Comparison of ENCODE assay signal across 12 cellular contexts in the genomic region with DNA sequence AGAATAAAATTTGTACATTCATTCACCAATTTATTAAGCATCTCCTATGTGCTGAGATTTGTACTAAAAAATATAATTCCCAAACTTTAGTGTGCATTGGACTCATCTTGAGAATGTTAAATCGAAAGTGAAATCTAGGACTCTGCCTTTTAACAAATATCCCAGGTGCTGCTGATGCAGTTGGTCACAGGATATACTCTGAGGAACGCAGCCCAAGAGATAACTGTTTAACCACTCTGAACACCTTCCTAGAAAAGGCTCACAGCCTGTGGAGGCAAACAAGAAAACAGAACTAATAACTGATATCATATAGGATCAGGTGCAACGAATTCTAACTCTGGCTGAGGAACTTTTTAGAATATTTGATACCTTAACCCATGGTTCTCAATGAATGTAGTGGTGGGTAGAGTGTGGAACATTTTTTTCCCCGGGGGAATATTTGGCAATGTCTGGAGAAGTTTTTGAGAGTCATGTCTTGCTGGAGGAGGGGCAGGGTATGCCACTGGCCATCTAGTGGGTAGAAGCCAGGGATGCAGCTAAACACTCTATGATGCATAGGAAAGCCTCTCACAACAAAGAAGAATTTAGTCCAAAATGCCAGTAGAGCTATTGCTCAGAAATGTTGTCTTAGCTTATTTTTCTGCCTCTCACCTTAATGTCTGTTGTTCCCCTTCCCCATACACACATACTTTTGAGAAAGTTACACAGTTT.
A peak's percentile ranks its signal among the peaks of the same experiment; 100 is the strongest.
DNase-seq lines count a peak whose midpoint lies in the region; ATAC-seq, FAIRE-seq and TF ChIP-seq lines count a peak whose summit lies in the region.
"Had no signal": no experiment of that assay in that cellular context is flagged by ENCODE, and none has a peak within 500 bp of the region (broad histone marks: within the 10 kb centered on the region; RNA-seq: fewer than 3 reads in every experiment).

No MANE protein-coding gene starts in this region.

- ATAC-seq in GM19035 (IDR thresholded peaks at IDR 0.05; ENCODE audit: unreplicated experiment) = peak; percentile 50
- no peak for ATAC-seq in GM21390 (IDR thresholded peaks at IDR 0.05; ENCODE audit: unreplicated experiment)
- ATAC-seq: esophagus mucosa had no signal

- peaks cover 44% of the 10 kb centered on the region for H3K79me2 ChIP-seq in Karpas-422 (ENCODE audit: low read length)
- H3K79me2 ChIP-seq in astrocyte (ENCODE audit: insufficient read depth, low read length) = peaks cover 3% of the 10 kb centered on the region
- H3K79me2 ChIP-seq in osteoblast (ENCODE audit: insufficient read depth, low read length) = peaks cover 25% of the 10 kb centered on the region

- H3K4me3 Mint-ChIP-seq in astrocyte (ENCODE audit: unreplicated experiment) = no peak overlapping the region

- H3K4me1 ChIP-seq in Karpas-422 (ENCODE audit: low read length) (peaks cover 16% of the 10 kb centered on the region), astrocyte (ENCODE audit: insufficient read depth, low read length) (no peaks in the 10 kb centered on the region), osteoblast (ENCODE audit: insufficient read depth, low read length) (peaks cover 14% of the 10 kb centered on the region)
- H3K4me1 ChIP-seq: vagina had no signal

- H3K27ac ChIP-seq in Karpas-422 (ENCODE audit: low read length) (no peak overlapping the region), astrocyte (ENCODE audit: low read depth, low read length) (no peak overlapping the region), osteoblast (ENCODE audit: low read depth, low read length) (no peak overlapping the region)
- H3K27ac ChIP-seq: vagina had no signal

- H3K9ac ChIP-seq in Karpas-422 (ENCODE audit: low read length) = no peak overlapping the region
- no peak overlapping the region for H3K9ac ChIP-seq in astrocyte (ENCODE audit: low read length)

- peaks cover 2% of the 10 kb centered on the region for H3K36me3 Mint-ChIP-seq in astrocyte (ENCODE audit: low read depth, unreplicated experiment)

- H2AFZ ChIP-seq in Karpas-422 (ENCODE audit: low read length) (no peak overlapping the region), astrocyte (ENCODE audit: low read depth, low read length) (no peak overlapping the region), osteoblast (ENCODE audit: low read length) (no peak overlapping the region)

- H3K27me3 Mint-ChIP-seq in astrocyte (ENCODE audit: low read depth, unreplicated experiment) = no peaks in the 10 kb centered on the region

- H3K27me3 ChIP-seq in Karpas-422 (ENCODE audit: low read length) (no peaks in the 10 kb centered on the region), astrocyte (ENCODE audit: insufficient read depth, low read length) (no peaks in the 10 kb centered on the region), osteoblast (ENCODE audit: insufficient read depth, low read length) (no peaks in the 10 kb centered on the region)
- H3K27me3 ChIP-seq: vagina had no signal

- peaks cover 2% of the 10 kb centered on the region for H3K4me1 Mint-ChIP-seq in astrocyte (ENCODE audit: low read depth, unreplicated experiment)

- peak overlapping the region; percentile 8 for H3K4me3 ChIP-seq in Karpas-422 (ENCODE audit: low read length)
- no peak overlapping the region for H3K4me3 ChIP-seq in astrocyte (ENCODE audit: insufficient read depth, low read depth, low read length)
- no peak overlapping the region for H3K4me3 ChIP-seq in osteoblast (ENCODE audit: insufficient read depth, low read length)
- H3K4me3 ChIP-seq: vagina had no signal

- H4K20me1 ChIP-seq in Karpas-422 (ENCODE audit: insufficient read depth, low read depth, low read length) = no peaks in the 10 kb centered on the region
- H4K20me1 ChIP-seq in astrocyte (ENCODE audit: insufficient read depth, low read length) = peaks cover 4% of the 10 kb centered on the region
- peaks cover 11% of the 10 kb centered on the region for H4K20me1 ChIP-seq in osteoblast (ENCODE audit: insufficient read depth, low read length)

- H3K4me2 ChIP-seq in Karpas-422 (ENCODE audit: low read depth, low read length, poor library complexity, severe bottlenecking) (peak overlapping the region; percentile 52), astrocyte (ENCODE audit: low read length) (no peak overlapping the region), osteoblast (ENCODE audit: insufficient read depth, low read length) (no peak overlapping the region)

- no peak for FAIRE-seq in astrocyte (lab: Jason Lieb, UNC)

- H3K9me3 Mint-ChIP-seq in astrocyte (ENCODE audit: unreplicated experiment) = peaks cover 3% of the 10 kb centered on the region

- H3K36me3 ChIP-seq in Karpas-422 (ENCODE audit: insufficient read depth, low read length) = no peaks in the 10 kb centered on the region
- H3K36me3 ChIP-seq in astrocyte (ENCODE audit: insufficient read depth, low read length) = no peaks in the 10 kb centered on the region
- peaks cover 9% of the 10 kb centered on the region for H3K36me3 ChIP-seq in osteoblast (ENCODE audit: insufficient read depth, low read length)

- H3K9me3 ChIP-seq in Karpas-422 (ENCODE audit: low read length) (no peaks in the 10 kb centered on the region), astrocyte (ENCODE audit: insufficient read depth, low read depth, low read length) (no peaks in the 10 kb centered on the region), osteoblast (ENCODE audit: low read depth, low read length) (no peaks in the 10 kb centered on the region)
- H3K9me3 ChIP-seq: vagina had no signal

- peak; percentile 16 for TF ChIP-seq CTCF in astrocyte (IDR thresholded peaks at IDR 0.05; ENCODE audit: insufficient read depth, low read depth, low read length)
- peak; percentile 42 for TF ChIP-seq CTCF in osteoblast (IDR thresholded peaks at IDR 0.05; ENCODE audit: extremely low read depth, low read depth, low read length)

- H3K9me2 ChIP-seq in Karpas-422 (replicated peaks; ENCODE audit: insufficient read depth, low read length) = no peaks in the 10 kb centered on the region

- no peak overlapping the region for H3K27ac Mint-ChIP-seq in astrocyte (ENCODE audit: unreplicated experiment)

- DNase-seq in Karpas-422 (no peak), astrocyte (ENCODE audit: low read depth) (no peak), osteoblast (ENCODE audit: insufficient read length, low spot score, missing footprints) (no peak), GM03348 (ENCODE audit: low spot score) (no peak), epidermal melanocyte (ENCODE audit: insufficient read length, low spot score) (no peak)
- DNase-seq: KBM-7; Right ventricle myocardium superior; stimulated activated CD4-positive, alpha-beta T cell treated with anti-CD3 and anti-CD28 coated beads, Interleukin-4, amount 100 ng/mL, for 1 hour had no signal
